In genomic region chr14:73645248-73645610, GRCh38 we compare ENCODE assay signal across 9 cellular contexts. TPM values are rescaled to one million over a fixed set of nuclear protein-coding genes. Genes with fewer than 3 reads are reported as not detected.
DNase-seq lines count a peak whose midpoint lies in the region; ATAC-seq and TF ChIP-seq lines count a peak whose summit lies in the region.
"Had no signal": no experiment of that assay in that cellular context is flagged by ENCODE, and none has a peak within 500 bp of the region (broad histone marks: within the 10 kb centered on the region; RNA-seq: fewer than 3 reads in every experiment).

No MANE protein-coding gene starts in this region.

- TF ChIP-seq POLR2A in stomach (IDR thresholded peaks at IDR 0.05), result no peak

- no peaks in the 10 kb centered on the region for H3K4me1 ChIP-seq in iPS DF 6.9 (ENCODE audit: control insufficient read depth, insufficient read depth, low read length)
- peaks cover 5 to 25% (median 19%) of the 10 kb centered on the region in 4 donors for H3K4me1 ChIP-seq in stomach

- H3K36me3 ChIP-seq in iPS DF 6.9 (ENCODE audit: control insufficient read depth, insufficient read depth, low read length) (no peaks in the 10 kb centered on the region), stomach (no peaks in the 10 kb centered on the region)

- WGBS in iPS DF 6.9 (ENCODE audit: insufficient coverage, insufficient read length), result no CpG with 5 or more reads among the region's 7 CpGs
- 3 to 10% (median 7%) methylated on average over 7 of the region's 7 CpGs for WGBS in stomach, 5 donors

- H3K27ac ChIP-seq in iPS DF 6.9 (ENCODE audit: low read length), result no peak overlapping the region
- H3K27ac ChIP-seq in stomach, result peak overlapping the region; percentile 49 to 89 (median 84)

- H3K9me3 ChIP-seq in iPS DF 6.9 (ENCODE audit: control insufficient read depth, insufficient read depth, low read length) (no peaks in the 10 kb centered on the region), stomach (no peaks in the 10 kb centered on the region)

- DNase-seq in DMS53 (lab: John Stamatoyannopoulos, UW) (peak; percentile 23), DMS53 treated with DMSO at 0.1 percent for 48 hours (lab: John Stamatoyannopoulos, UW; ENCODE audit: unreplicated experiment) (no peak), iPS DF 6.9 (ENCODE audit: low read depth, low spot score) (no peak), stomach (no peak), amygdala (lab: John Stamatoyannopoulos, UW) (no peak), NCI-H128 (lab: John Stamatoyannopoulos, UW; ENCODE audit: unreplicated experiment) (no peak)

- intact Hi-C loops in stomach (cut with DNase I; ENCODE audit: low total_unique reads), result no loop called here

- peak overlapping the region; percentile 97 for H3K4me3 ChIP-seq in WI38 (ENCODE audit: low read depth, low read length)
- peak overlapping the region; percentile 92 for H3K4me3 ChIP-seq in iPS DF 6.9 (ENCODE audit: low read length)
- peak overlapping the region; percentile 61 to 91 (median 78) for H3K4me3 ChIP-seq in stomach

- TF ChIP-seq CTCF in WI38 (IDR thresholded peaks at IDR 0.05; ENCODE audit: low read depth, low read length) (no peak), stomach (IDR thresholded peaks at IDR 0.05) (no peak)

- TF ChIP-seq EP300 in stomach (IDR thresholded peaks at IDR 0.05), result no peak

- H3K27me3 ChIP-seq in iPS DF 6.9 (ENCODE audit: control insufficient read depth, insufficient read depth, low read length), result no peaks in the 10 kb centered on the region
- H3K27me3 ChIP-seq in stomach, result no peaks in the 10 kb centered on the region

- ATAC-seq in HG03159 (IDR thresholded peaks at IDR 0.05; ENCODE audit: unreplicated experiment), result no peak

RNA-seq across cellular contexts. Expression of gene DNAL1, which starts 0.4 kb away (rescaled TPM):
- 10 to 100 TPM in 2 of 5 donors, 1 to 10 TPM in 1, under 1 TPM in 1, not detected in 1; 0.29 to 12.9 (median 7.5) TPM for total RNA-seq in stomach
- 1 to 10 TPM; 3.1 to 9.2 (median 7.7) TPM for polyA plus RNA-seq in stomach

RNA-seq across cellular contexts. Expression of gene ACOT6, which starts 32.9 kb away (rescaled TPM):
- not detected for total RNA-seq in stomach
- not detected for polyA plus RNA-seq in stomach
- total RNA-seq: A172 had no signal

RNA-seq across cellular contexts. Expression of gene ACOT4, which starts 53.6 kb away (rescaled TPM):
- 1 to 10 TPM in 2 of 5 donors, not detected in 3; 1.3 to 1.4 TPM for total RNA-seq in stomach
- polyA plus RNA-seq in stomach, result 1 to 10 TPM; 1.4 to 3.5 (median 1.5) TPM
- total RNA-seq: A172 had no signal
